17 cellular contexts compared by ENCODE assay signal in the genomic region with DNA sequence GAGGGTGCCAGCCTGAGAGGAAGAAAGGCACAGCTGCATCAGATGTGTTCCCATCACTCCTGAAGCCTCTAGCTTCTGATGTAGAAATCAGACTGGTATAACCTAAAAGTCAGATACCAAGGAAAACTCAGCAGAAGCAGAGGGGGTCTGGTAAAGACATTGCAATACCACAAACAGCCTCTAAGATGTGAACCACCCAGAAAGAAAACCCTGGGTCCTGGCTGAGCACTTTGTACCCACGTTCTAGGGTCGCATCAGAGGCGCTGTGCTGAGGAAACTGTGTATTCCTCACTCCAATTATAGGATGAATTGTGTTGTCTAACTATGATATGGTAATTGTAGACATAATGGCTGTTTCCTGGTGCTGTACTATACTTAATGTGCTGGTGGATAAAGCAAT.
"Had no signal": no experiment of that assay in that cellular context is flagged by ENCODE, and none has a peak within 500 bp of the region (broad histone marks: within the 10 kb centered on the region; RNA-seq: fewer than 3 reads in every experiment).

No MANE protein-coding gene starts in this region.

- H3K27ac ChIP-seq: colonic mucosa, gastroesophageal sphincter, left lung, lower lobe of right lung, neutrophil had no signal

- H3K36me3 ChIP-seq: colonic mucosa, gastroesophageal sphincter, left lung, lower lobe of right lung, neutrophil had no signal

- H3K4me3 ChIP-seq: colonic mucosa, gastroesophageal sphincter, left lung, lower lobe of right lung, smooth muscle cell had no signal

- DNase-seq: colonic mucosa; dermis blood vessel endothelial cell; effector CD4-positive, alpha-beta T cell; immature natural killer cell; left lung; lower lobe of right lung; mesenchymal stem cell; naive thymus-derived CD4-positive, alpha-beta T cell; nephron progenitor cell; stimulated activated CD4-positive, alpha-beta T cell treated with anti-CD3 and anti-CD28 coated beads, Interleukin-2, amount 100 ng/mL, for 48 hours; stimulated activated naive CD4-positive, alpha-beta T cell treated with Interleukin-2 at 50 U/mL for 16 hours; trophoblast cell had no signal

- H3K4me2 ChIP-seq: smooth muscle cell had no signal

- H3K9me3 ChIP-seq: colonic mucosa, gastroesophageal sphincter, lower lobe of right lung, neutrophil had no signal

- FAIRE-seq: keratinocyte had no signal

- H3K4me3 Mint-ChIP-seq: immature natural killer cell; naive thymus-derived CD4-positive, alpha-beta T cell; nephron progenitor cell had no signal

- H3K4me1 Mint-ChIP-seq: immature natural killer cell; naive thymus-derived CD4-positive, alpha-beta T cell had no signal

- H3K36me3 Mint-ChIP-seq: immature natural killer cell had no signal

- H3K4me1 ChIP-seq: colonic mucosa, gastroesophageal sphincter, left lung, lower lobe of right lung had no signal

- H3K27ac Mint-ChIP-seq: immature natural killer cell; naive thymus-derived CD4-positive, alpha-beta T cell had no signal

- H3K27me3 ChIP-seq: colonic mucosa, left lung, neutrophil had no signal

- ATAC-seq: esophagus mucosa; gastroesophageal sphincter; left lung; lower lobe of right lung; naive thymus-derived CD4-positive, alpha-beta T cell had no signal
